ENCODE assay signal across 8 cellular contexts in the genomic region with DNA sequence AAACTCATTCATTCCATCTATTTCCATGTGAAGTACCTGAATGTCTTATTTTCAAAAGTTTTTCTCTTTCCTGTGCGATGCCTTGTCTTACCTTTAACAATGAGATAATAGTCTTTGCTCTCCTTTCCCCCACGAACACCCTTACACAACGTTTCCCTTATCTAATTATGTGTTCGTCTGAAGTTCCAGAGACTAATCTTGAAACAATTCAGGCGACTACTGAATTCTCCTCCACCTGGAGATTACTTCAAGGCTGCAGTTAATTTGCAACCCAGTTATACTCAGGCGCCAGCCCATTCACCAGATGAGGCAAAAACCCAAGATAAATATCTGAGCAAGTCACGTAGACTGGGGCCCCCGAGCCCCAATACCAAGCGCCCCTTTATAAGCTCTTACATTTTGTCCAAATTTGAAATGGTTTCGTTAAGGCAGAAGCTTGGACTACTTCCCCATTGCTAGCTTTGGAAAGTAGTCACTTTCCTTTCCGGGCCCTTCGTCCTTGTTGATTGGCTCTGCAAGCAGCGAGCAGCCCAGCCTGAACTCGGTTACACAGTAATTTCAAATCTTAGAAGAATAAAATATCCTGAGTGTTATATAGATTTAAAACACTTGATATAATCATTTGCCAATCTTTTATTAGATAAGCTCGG. TPM values are rescaled to one million over a fixed set of nuclear protein-coding genes. Genes with fewer than 3 reads are reported as not detected.
DNase-seq lines count a peak whose midpoint lies in the region; ATAC-seq and TF ChIP-seq lines count a peak whose summit lies in the region.

No MANE protein-coding gene starts in this region.

- H3K27me3 ChIP-seq in BLaER1 treated with 17β-estradiol and CSF1 and Interleukin-3, amounts not matched to agents 10 nM and 100 nM = no peaks in the 10 kb centered on the region
- H3K27me3 ChIP-seq in duodenal mucosa (ENCODE audit: control insufficient read depth in 1 of 2, insufficient read depth in 2 of 2, low read length in 2 of 2) (no peaks in the 10 kb centered on the region), mucosa of rectum (ENCODE audit: control insufficient read depth in 2 of 2, insufficient read depth in 2 of 2, low read length in 2 of 2) (no peaks in the 10 kb centered on the region), upper lobe of right lung (no peaks in the 10 kb centered on the region)

- H3K4me2 ChIP-seq in BLaER1 treated with 17β-estradiol and CSF1 and Interleukin-3, amounts not matched to agents 10 nM and 100 nM = peak overlapping the region; percentile 71 to 93 (median 81)

- DNase-seq in T-helper 9 cell (peak; percentile 17), upper lobe of right lung (no peak), H4 (ENCODE audit: low spot score) (no peak)

- intact Hi-C loops in upper lobe of right lung (cut with DNase I) = no loop called here

- peaks cover 0 to 12% (median 0%) of the 10 kb centered on the region in 11 experiments; a peak in 1 of 22 replicates for H3K36me3 ChIP-seq in BLaER1 treated with 17β-estradiol and CSF1 and Interleukin-3, amounts not matched to agents 10 nM and 100 nM
- H3K36me3 ChIP-seq in duodenal mucosa (ENCODE audit: control insufficient read depth in 1 of 2, insufficient read depth in 2 of 2, low read length in 2 of 2) (peaks cover 0 to 4% of the 10 kb centered on the region in 2 donors), mucosa of rectum (ENCODE audit: control insufficient read depth in 2 of 2, insufficient read depth in 2 of 2, low read length in 2 of 2) (no peaks in the 10 kb centered on the region), upper lobe of right lung (no peaks in the 10 kb centered on the region)

- no peaks in the 10 kb centered on the region for H4K20me1 ChIP-seq in BLaER1 treated with 17β-estradiol and CSF1 and Interleukin-3, amounts not matched to agents 10 nM and 100 nM

- no peak for TF ChIP-seq CTCF in upper lobe of right lung (IDR thresholded peaks at IDR 0.05)

- H3K9me3 ChIP-seq in BLaER1 treated with 17β-estradiol and CSF1 and Interleukin-3, amounts not matched to agents 10 nM and 100 nM (replicated peaks in 1 of 11) = peaks cover 0 to 15% (median 3%) of the 10 kb centered on the region in 11 experiments; a peak in 7 of 22 replicates
- H3K9me3 ChIP-seq in duodenal mucosa (ENCODE audit: control insufficient read depth in 1 of 2, low read length in 2 of 2) = peaks cover 6 to 13% of the 10 kb centered on the region in 2 donors
- H3K9me3 ChIP-seq in mucosa of rectum (ENCODE audit: control insufficient read depth in 2 of 2, low read length in 2 of 2) = no peaks in the 10 kb centered on the region
- H3K9me3 ChIP-seq in upper lobe of right lung = no peaks in the 10 kb centered on the region

- H3K27ac ChIP-seq in BLaER1 treated with 17β-estradiol and CSF1 and Interleukin-3, amounts not matched to agents 10 nM and 100 nM = peak overlapping the region; percentile 85 to 98 (median 95)
- H3K27ac ChIP-seq in duodenal mucosa (ENCODE audit: low read depth, low read length) = peak overlapping the region; percentile 85
- peak overlapping the region; percentile 95 to 96 for H3K27ac ChIP-seq in mucosa of rectum (ENCODE audit: low read depth in 2 of 2, low read length in 2 of 2)
- H3K27ac ChIP-seq in upper lobe of right lung = peak overlapping the region; percentile 97

- H3K4me1 ChIP-seq in BLaER1 treated with 17β-estradiol and CSF1 and Interleukin-3, amounts not matched to agents 10 nM and 100 nM = peaks cover 11 to 59% (median 15%) of the 10 kb centered on the region in 10 experiments
- peaks cover 9 to 13% of the 10 kb centered on the region in 2 donors for H3K4me1 ChIP-seq in duodenal mucosa (ENCODE audit: control insufficient read depth in 1 of 2, insufficient read depth in 2 of 2, low read length in 2 of 2)
- peaks cover 4 to 13% of the 10 kb centered on the region in 2 donors for H3K4me1 ChIP-seq in mucosa of rectum (ENCODE audit: control insufficient read depth in 2 of 2, insufficient read depth in 2 of 2, low read length in 2 of 2)
- peaks cover 13% of the 10 kb centered on the region for H3K4me1 ChIP-seq in upper lobe of right lung

- peak overlapping the region; percentile 91 to 99 (median 95) for H3K9ac ChIP-seq in BLaER1 treated with 17β-estradiol and CSF1 and Interleukin-3, amounts not matched to agents 10 nM and 100 nM
- peak overlapping the region; percentile 92 to 95 for H3K9ac ChIP-seq in duodenal mucosa (ENCODE audit: low read depth in 1 of 2, low read length in 2 of 2)
- H3K9ac ChIP-seq in mucosa of rectum (ENCODE audit: low read depth in 1 of 2, low read length in 2 of 2) = peak overlapping the region; percentile 66 to 95

- H3K4me3 ChIP-seq in BLaER1 treated with 17β-estradiol and CSF1 and Interleukin-3, amounts not matched to agents 10 nM and 100 nM = peak overlapping the region; percentile 71 to 89 (median 82)
- peak overlapping the region; percentile 96 to 98 for H3K4me3 ChIP-seq in duodenal mucosa (ENCODE audit: low read depth in 1 of 2, low read length in 2 of 2)
- peak overlapping the region; percentile 65 to 99 for H3K4me3 ChIP-seq in mucosa of rectum (ENCODE audit: low read length in 2 of 2)
- peak overlapping the region; percentile 81 for H3K4me3 ChIP-seq in upper lobe of right lung

- ATAC-seq in GM19397 (IDR thresholded peaks at IDR 0.05; ENCODE audit: unreplicated experiment) (peak; percentile 16), HG03460 (IDR thresholded peaks at IDR 0.05; ENCODE audit: unreplicated experiment) (peak; percentile 36), upper lobe of right lung (no peak)

RNA-seq across cellular contexts. Expression of a gene that starts 1.2 kb away (rescaled TPM):
- 7.6 TPM for total RNA-seq in upper lobe of right lung
- total RNA-seq in H4 (2014; rRNA removed; shearing (Covaris generic)) = 6.2 and 6.5 TPM in 2 replicates
